12 cellular contexts compared by ENCODE assay signal in the genomic region with DNA sequence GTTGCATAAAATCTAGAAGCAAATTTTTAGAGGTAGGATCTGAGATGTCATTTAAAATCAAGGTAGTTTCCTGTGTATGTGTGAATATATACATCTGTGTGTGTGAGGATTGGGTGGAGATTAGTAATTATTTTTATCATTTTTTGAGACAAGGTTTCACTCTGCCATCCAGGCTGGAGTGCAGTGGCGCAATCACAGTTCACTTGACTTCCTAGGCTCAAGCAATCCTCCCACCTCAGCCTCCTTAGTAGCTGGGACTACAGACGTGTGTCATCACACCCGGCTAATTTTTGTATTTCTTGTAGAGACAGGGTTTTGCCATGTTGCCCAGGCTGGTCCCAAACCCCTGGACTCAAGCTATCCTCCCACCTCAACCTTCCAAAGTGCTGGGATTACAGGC.
"Had no signal": no experiment of that assay in that cellular context is flagged by ENCODE, and none has a peak within 500 bp of the region (broad histone marks: within the 10 kb centered on the region; RNA-seq: fewer than 3 reads in every experiment).

No MANE protein-coding gene starts in this region.

- H3K36me3 ChIP-seq: esophagus muscularis mucosa had no signal

- H3K36me3 Mint-ChIP-seq: natural killer cell had no signal

- H3K4me2 ChIP-seq: hepatocyte had no signal

- H3K4me3 Mint-ChIP-seq: natural killer cell, neural crest cell had no signal

- ATAC-seq: left colon, mucosa of descending colon, natural killer cell had no signal

- H3K27ac Mint-ChIP-seq: natural killer cell had no signal

- H3K27ac ChIP-seq: esophagus muscularis mucosa, hepatocyte had no signal

- H3K9me3 Mint-ChIP-seq: natural killer cell, neural crest cell had no signal

- H3K9me3 ChIP-seq: esophagus muscularis mucosa, mucosa of descending colon had no signal

- H3K27me3 ChIP-seq: esophagus muscularis mucosa, hepatocyte had no signal

- H3K4me3 ChIP-seq: esophagus muscularis mucosa, hepatocyte, mucosa of descending colon had no signal

- H2AFZ ChIP-seq: hepatocyte had no signal

- DNase-seq: effector memory CD4-positive, alpha-beta T cell; left colon; mucosa of descending colon; natural killer cell; posterior cingulate gyrus; small intestine; stimulated activated CD4-positive, alpha-beta T cell treated with anti-CD3 and anti-CD28 coated beads, Interleukin-2, amount 100 ng/mL, for 48 hours; stimulated activated naive CD4-positive, alpha-beta T cell treated with Interleukin-2 at 50 U/mL for 16 hours; trophoblast cell had no signal
